Comparison of ENCODE assay signal across 31 cellular contexts in the genomic region with DNA sequence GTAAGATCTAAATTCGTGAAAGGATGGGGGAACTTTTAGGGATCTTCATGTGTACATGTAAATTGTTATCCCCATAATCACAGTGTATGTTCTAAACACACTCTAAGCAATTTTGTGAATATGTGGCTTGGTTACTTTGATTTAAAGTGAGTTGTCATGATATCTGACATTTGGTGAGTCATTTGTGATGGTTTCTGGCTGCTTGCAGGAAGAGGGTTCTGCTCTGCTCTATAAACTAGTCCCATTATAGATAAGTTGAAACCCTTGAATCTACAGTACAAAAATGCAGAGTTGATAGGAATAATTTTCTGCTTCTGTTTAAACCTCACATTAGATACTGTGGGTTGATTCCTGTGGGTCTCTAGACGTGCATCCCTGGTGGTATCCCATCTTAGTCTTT. TPM values are rescaled to one million over a fixed set of nuclear protein-coding genes. Genes with fewer than 3 reads are reported as not detected.
"Had no signal": no experiment of that assay in that cellular context is flagged by ENCODE, and none has a peak within 500 bp of the region (broad histone marks: within the 10 kb centered on the region; RNA-seq: fewer than 3 reads in every experiment).

No MANE protein-coding gene starts in this region.

- H3K9me3 ChIP-seq: MG63, Peyer's patch, SJSA1, SK-N-SH had no signal

- DNase-seq: activated CD4-positive, alpha-beta T cell treated with anti-CD3 and anti-CD28 coated beads, Interleukin-2, amount 50 U/mL, for 1 hour; activated gamma-delta T cell; activated naive CD4-positive, alpha-beta T cell treated with anti-CD3 and anti-CD28 coated beads, Interleukin-2, amount 10 ng/mL, durations not matched to agents 7 days and 5 days; activated T-cell treated with anti-CD3 and anti-CD28 coated beads, Interleukin-2, amount 50 U/mL, for 1 hour; activated T-cell treated with anti-CD3 and anti-CD28 coated beads, Interleukin-2, amount 50 U/mL, for 72 hours; anterior cingulate cortex; caudate nucleus; Karpas-422; MG63; NCI-H1048; NCI-H1105 treated with DMSO at 0.1 percent for 48 hours; NCI-H1436 treated with DMSO at 0.1 percent for 48 hours; NCI-H1694 treated with DMSO at 0.1 percent for 48 hours; NCI-H2029; NCI-H345; NCI-H524 treated with DMSO at 0.1 percent for 48 hours; PC-3; Peyer's patch; RPMI8226; SHP77 treated with DMSO at 0.1 percent for 48 hours; SK-N-SH had no signal

- H3K4me3 Mint-ChIP-seq: activated CD4-positive, alpha-beta memory T cell treated with anti-CD3 and anti-CD28 coated beads for 36 hours; activated naive CD4-positive, alpha-beta T cell treated with anti-CD3 and anti-CD28 coated beads, Interleukin-2, amount 10 ng/mL, durations not matched to agents 7 days and 5 days; brain; IgD-negative memory B cell; T-helper 1 cell treated with Interleukin-12 subunit alpha and Interleukin-12 subunit beta and Interleukin-4 antibody, amounts not matched to agents 30 μg/mL and 1 μg/mL, for 36 hours; T-helper 2 cell treated with Interferon-gamma antibody and Interleukin-4, amounts not matched to agents 5 μg/mL and 100 μg/mL, for 36 hours had no signal

- H3K27ac Mint-ChIP-seq: activated CD4-positive, alpha-beta memory T cell treated with anti-CD3 and anti-CD28 coated beads for 36 hours; activated naive CD4-positive, alpha-beta T cell treated with anti-CD3 and anti-CD28 coated beads, Interleukin-2, amount 10 ng/mL, durations not matched to agents 7 days and 5 days; activated T-helper 2 cell treated with anti-CD3 and anti-CD28 coated beads, Interferon-gamma antibody, Interleukin-2, Interleukin-4, amounts not matched to agents 10 μg/mL and 5 μg/mL and 100 μg/mL, durations not matched to agents 14 hours and 24 hours and 36 hours; brain; IgD-negative memory B cell; T-helper 1 cell treated with Interleukin-12 subunit alpha and Interleukin-12 subunit beta and Interleukin-4 antibody, amounts not matched to agents 30 μg/mL and 1 μg/mL, for 36 hours; T-helper 2 cell treated with Interferon-gamma antibody and Interleukin-4, amounts not matched to agents 5 μg/mL and 100 μg/mL, for 36 hours had no signal

- ATAC-seq: PC-3 had no signal

- H3K4me3 ChIP-seq: MG63, Peyer's patch, SJSA1 had no signal

- H3K9me3 Mint-ChIP-seq: activated CD4-positive, alpha-beta memory T cell treated with anti-CD3 and anti-CD28 coated beads for 36 hours; activated naive CD4-positive, alpha-beta T cell treated with anti-CD3 and anti-CD28 coated beads, Interleukin-2, amount 10 ng/mL, durations not matched to agents 7 days and 5 days; activated T-cell treated with anti-CD3 and anti-CD28 coated beads, Interleukin-2, amount 50 U/mL, for 72 hours; activated T-helper 2 cell treated with anti-CD3 and anti-CD28 coated beads, Interferon-gamma antibody, Interleukin-2, Interleukin-4, amounts not matched to agents 10 μg/mL and 5 μg/mL and 100 μg/mL, durations not matched to agents 14 hours and 24 hours and 36 hours; brain; IgD-negative memory B cell; T-helper 1 cell treated with Interleukin-12 subunit alpha and Interleukin-12 subunit beta and Interleukin-4 antibody, amounts not matched to agents 30 μg/mL and 1 μg/mL, for 36 hours; T-helper 2 cell treated with Interferon-gamma antibody and Interleukin-4, amounts not matched to agents 5 μg/mL and 100 μg/mL, for 36 hours had no signal

- H3K36me3 Mint-ChIP-seq: activated CD4-positive, alpha-beta memory T cell treated with anti-CD3 and anti-CD28 coated beads for 36 hours; activated naive CD4-positive, alpha-beta T cell treated with anti-CD3 and anti-CD28 coated beads, Interleukin-2, amount 10 ng/mL, durations not matched to agents 7 days and 5 days; brain; IgD-negative memory B cell had no signal

- H3K4me1 ChIP-seq: SJSA1 had no signal

- H3K27me3 Mint-ChIP-seq: activated naive CD4-positive, alpha-beta T cell treated with anti-CD3 and anti-CD28 coated beads, Interleukin-2, amount 10 ng/mL, durations not matched to agents 7 days and 5 days; IgD-negative memory B cell had no signal

- H3K27me3 ChIP-seq: MG63, Peyer's patch, SJSA1 had no signal

- H3K36me3 ChIP-seq: MG63, SJSA1 had no signal

- H3K4me1 Mint-ChIP-seq: activated naive CD4-positive, alpha-beta T cell treated with anti-CD3 and anti-CD28 coated beads, Interleukin-2, amount 10 ng/mL, durations not matched to agents 7 days and 5 days; brain; IgD-negative memory B cell had no signal

- H3K27ac ChIP-seq: Peyer's patch, SJSA1 had no signal

RNA-seq across cellular contexts. Expression of a gene that starts 14.8 kb away (rescaled TPM):
- total RNA-seq: activated CD4-positive, alpha-beta memory T cell treated with anti-CD3 and anti-CD28 coated beads for 36 hours; activated CD8-positive, alpha-beta memory T cell treated with anti-CD3 and anti-CD28 coated beads for 36 hours; activated T-cell treated with anti-CD3 and anti-CD28 coated beads, Interleukin-2, amount 50 U/mL, for 72 hours; activated T-helper 2 cell treated with anti-CD3 and anti-CD28 coated beads, Interferon-gamma antibody, Interleukin-2, Interleukin-4, amounts not matched to agents 10 μg/mL and 5 μg/mL and 100 μg/mL, durations not matched to agents 14 hours and 24 hours and 36 hours; bronchial epithelial cell; NCI-H460; PC-3; SJSA1 had no signal
- polyA plus RNA-seq: SK-N-SH had no signal
